ENCODE assay signal across 1 cellular context in the genomic region with DNA sequence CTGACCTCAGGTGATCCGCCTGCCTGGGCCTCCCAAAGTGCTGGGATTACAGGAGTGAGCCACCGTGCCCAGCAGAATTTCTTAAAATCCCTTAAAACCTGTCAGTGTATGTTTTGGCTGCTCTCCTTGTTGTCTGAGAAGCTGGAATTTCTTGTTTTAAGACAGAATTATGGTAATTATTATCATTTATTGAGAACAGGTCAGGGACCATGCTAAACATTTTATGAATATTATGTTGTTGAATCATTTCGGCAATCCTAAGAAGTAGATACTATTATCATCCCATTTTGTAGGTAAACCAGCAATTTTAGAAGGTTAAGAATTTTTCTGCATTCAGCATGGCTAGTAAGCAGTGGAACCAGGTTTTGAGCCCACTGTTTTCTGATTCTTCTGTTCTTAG.
TF ChIP-seq lines count a peak whose summit lies in the region.

No MANE protein-coding gene starts in this region.

TF ChIP-seq in H1, 55 proteins besides CTCF, POLR2A, EP300 and RAD21:
- no peak for TF ChIP-seq SIRT6 (IDR thresholded peaks at IDR 0.05; ENCODE audit: low read length)
- no peak for TF ChIP-seq ATF3 (IDR thresholded peaks at IDR 0.05; ENCODE audit: insufficient read depth, low read depth, low read length)
- TF ChIP-seq SUZ12 (IDR thresholded peaks at IDR 0.05; ENCODE audit: low read length), result no peak
- no peak for TF ChIP-seq TEAD4 (IDR thresholded peaks at IDR 0.05; ENCODE audit: low read depth, low read length)
- TF ChIP-seq TAF1 (IDR thresholded peaks at IDR 0.05; ENCODE audit: low read depth, low read length), result no peak
- TF ChIP-seq GABPA (IDR thresholded peaks at IDR 0.05; ENCODE audit: borderline replicate concordance, insufficient read depth, low read length), result no peak
- TF ChIP-seq CHD1 (IDR thresholded peaks at IDR 0.05; ENCODE audit: low read depth, low read length), result no peak
- TF ChIP-seq CEBPB (IDR thresholded peaks at IDR 0.05; ENCODE audit: low read depth, low read length), result no peak
- no peak for TF ChIP-seq BRCA1 (IDR thresholded peaks at IDR 0.05; ENCODE audit: low read depth, low read length)
- TF ChIP-seq SAP30 (IDR thresholded peaks at IDR 0.05; ENCODE audit: insufficient read depth, insufficient replicate concordance, low read length), result no peak
- TF ChIP-seq GTF2F1 (IDR thresholded peaks at IDR 0.05; ENCODE audit: borderline replicate concordance, low read depth, low read length), result no peak
- TF ChIP-seq FOSL1 (IDR thresholded peaks at IDR 0.05; ENCODE audit: insufficient read depth, low read depth, low read length), result no peak
- no peak for TF ChIP-seq KDM5A (IDR thresholded peaks at IDR 0.05; ENCODE audit: low read length)
- TF ChIP-seq SRF (IDR thresholded peaks at IDR 0.05; ENCODE audit: low read depth, low read length), result no peak
- no peak for TF ChIP-seq JUND (IDR thresholded peaks at IDR 0.05; ENCODE audit: low read length)
- no peak for TF ChIP-seq SP2 (IDR thresholded peaks at IDR 0.05; ENCODE audit: low read length)
- no peak for TF ChIP-seq SP4 (IDR thresholded peaks at IDR 0.05; ENCODE audit: low read length)
